ENCODE assay signal across 11 cellular contexts in the genomic region with DNA sequence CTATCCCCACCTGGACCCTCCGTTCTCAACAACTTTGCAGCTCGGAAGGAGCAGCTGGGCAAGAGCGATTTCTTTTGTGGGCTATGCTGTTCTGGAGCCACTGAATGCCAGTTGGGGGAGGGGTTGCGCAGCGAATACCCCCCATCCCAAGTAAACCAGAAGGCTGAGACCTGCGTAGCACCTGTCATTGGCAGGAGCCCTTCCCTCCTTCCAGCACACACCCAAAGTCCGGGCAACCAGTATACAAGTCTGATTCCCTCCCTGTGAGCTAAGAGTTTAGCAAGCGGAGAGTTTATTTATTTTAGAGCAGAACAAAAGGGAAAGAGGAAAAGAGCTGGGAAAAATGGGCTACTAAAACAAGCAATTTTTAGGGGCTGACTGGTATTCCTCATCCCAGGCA. TPM values are rescaled to one million over a fixed set of nuclear protein-coding genes. Genes with fewer than 3 reads are reported as not detected.
DNase-seq lines count a peak whose midpoint lies in the region; ATAC-seq and TF ChIP-seq lines count a peak whose summit lies in the region.
"Had no signal": no experiment of that assay in that cellular context is flagged by ENCODE, and none has a peak within 500 bp of the region (broad histone marks: within the 10 kb centered on the region; RNA-seq: fewer than 3 reads in every experiment).

No MANE protein-coding gene starts in this region.

- no peak overlapping the region for H3K18ac ChIP-seq in mesendoderm (ENCODE audit: low read length)

- H3K79me1 ChIP-seq in mesendoderm (ENCODE audit: low read length), result no peaks in the 10 kb centered on the region

- H3K27me3 ChIP-seq in dorsolateral prefrontal cortex (peaks cover 0 to 83% (median 22%) of the 10 kb centered on the region in 45 donors), mesendoderm (ENCODE audit: insufficient read depth, low read length, poor library complexity) (no peaks in the 10 kb centered on the region), testis (no peaks in the 10 kb centered on the region), body of pancreas (no peaks in the 10 kb centered on the region)

- H3K4ac ChIP-seq in mesendoderm (ENCODE audit: low read depth, low read length), result no peak overlapping the region

- H3K23ac ChIP-seq in mesendoderm (ENCODE audit: low read length), result no peak overlapping the region

- H3K9ac ChIP-seq in mesendoderm (ENCODE audit: low read length), result no peak overlapping the region

- ATAC-seq in HG03039 (IDR thresholded peaks at IDR 0.05; ENCODE audit: unreplicated experiment) (no peak), body of pancreas (no peak)

- H3K27ac ChIP-seq in dorsolateral prefrontal cortex (peak overlapping the region in 37 of 59 donors; percentile 7 to 81 (median 54)), mesendoderm (ENCODE audit: low read depth, low read length) (no peak overlapping the region), testis (no peak overlapping the region), body of pancreas (no peak overlapping the region)
- H3K27ac ChIP-seq: 22Rv1 had no signal

- H3K79me2 ChIP-seq in mesendoderm (ENCODE audit: control insufficient read depth, insufficient read depth, low read length), result no peaks in the 10 kb centered on the region

- H2BK120ac ChIP-seq in mesendoderm (ENCODE audit: low read depth, low read length), result no peak overlapping the region

- no peak overlapping the region for H2BK15ac ChIP-seq in mesendoderm (replicated peaks; ENCODE audit: low read depth)

- WGBS in mesendoderm (ENCODE audit: extremely low coverage, insufficient coverage, low lambda C conversion rate), result no CpG with 5 or more reads among the region's 8 CpGs
- 5% methylated on average over 8 of the region's 8 CpGs; no CpG with 5 or more reads in 1 of the 2 donors for WGBS in testis, 2 donors
- WGBS in body of pancreas, 2 donors, result 0 to 4% methylated on average over 2 to 6 of the region's 8 CpGs

- peak overlapping the region; percentile 29 for H3K56ac ChIP-seq in mesendoderm (ENCODE audit: low read length)

- no peak for TF ChIP-seq CTCF in dorsolateral prefrontal cortex (IDR thresholded peaks at IDR 0.05 in 54 of 56, conservative IDR thresholded peaks at IDR 0.05 in 2 of 56; ENCODE audit: low read depth in 1 of 56, partially characterized antibody in 56 of 56)
- TF ChIP-seq CTCF in testis (IDR thresholded peaks at IDR 0.05), result no peak
- TF ChIP-seq CTCF in body of pancreas (IDR thresholded peaks at IDR 0.05), result no peak

- H4K8ac ChIP-seq in mesendoderm (ENCODE audit: low read depth, low read length), result no peak overlapping the region

- no peak overlapping the region for H4K5ac ChIP-seq in mesendoderm (ENCODE audit: low read length)

- H3K4me3 ChIP-seq in dorsolateral prefrontal cortex (peak overlapping the region; percentile 27 to 72 (median 55)), mesendoderm (ENCODE audit: low read length) (peak overlapping the region; percentile 18), testis (peak overlapping the region; percentile 26 to 41), body of pancreas (no peak overlapping the region)

- H3K4me1 ChIP-seq in mesendoderm (ENCODE audit: control insufficient read depth, low read depth, low read length) (no peaks in the 10 kb centered on the region), testis (no peaks in the 10 kb centered on the region), body of pancreas (no peaks in the 10 kb centered on the region)

- no peak overlapping the region for H2AK5ac ChIP-seq in mesendoderm (ENCODE audit: low read length)

- no peak overlapping the region for H2BK5ac ChIP-seq in mesendoderm (ENCODE audit: low read length)

- intact Hi-C loops in dorsolateral prefrontal cortex (cut with DNase I) (no loop called here), testis (cut with DNase I; ENCODE audit: low total_unique reads) (no loop called here), body of pancreas (cut with DNase I) (no loop called here)

- H3K9me3 ChIP-seq in testis, result no peaks in the 10 kb centered on the region
- no peaks in the 10 kb centered on the region for H3K9me3 ChIP-seq in body of pancreas

- H3K36me3 ChIP-seq in mesendoderm (ENCODE audit: control insufficient read depth, insufficient read depth, low read length), result no peaks in the 10 kb centered on the region
- no peaks in the 10 kb centered on the region for H3K36me3 ChIP-seq in testis (ENCODE audit: low read depth, missing control alignments)
- H3K36me3 ChIP-seq in body of pancreas (replicated peaks in 1 of 2; ENCODE audit: insufficient read depth in 1 of 2, low read depth in 2 of 2), result no peaks in the 10 kb centered on the region

- DNase-seq in NCI-H1105 (lab: John Stamatoyannopoulos, UW), result peak; percentile 4
- DNase-seq in NCI-H1105 treated with DMSO at 0.1 percent for 48 hours (lab: John Stamatoyannopoulos, UW), result no peak
- peak in 1 of 10 donors; percentile 6 for DNase-seq in dorsolateral prefrontal cortex
- DNase-seq in mesendoderm, result no peak
- DNase-seq in testis, result no peak
- DNase-seq in ecto neural progenitor cell (ENCODE audit: low spot score), result no peak
- no peak for DNase-seq in body of pancreas
- DNase-seq: KG1, naive B cell had no signal

- TF ChIP-seq POLR2A in testis (IDR thresholded peaks at IDR 0.05) (no peak), body of pancreas (IDR thresholded peaks at IDR 0.05) (no peak)

- H3K4me2 ChIP-seq in mesendoderm (ENCODE audit: low read length), result peak overlapping the region; percentile 42

RNA-seq across cellular contexts. Expression of a gene that starts 0.5 kb away (rescaled TPM):
- total RNA-seq in dorsolateral prefrontal cortex (10 to 100 TPM; 11.3 to 61.3 (median 38.8) TPM), testis (1 to 10 TPM; 1.6 to 2.3 TPM), body of pancreas (under 1 TPM in 1 of 2 donors, not detected in 1; 0.26 TPM)
- polyA plus RNA-seq in mesendoderm (2013, experiment 1 of 2), result 1.0 TPM
- 1.1 TPM for polyA plus RNA-seq in mesendoderm (2013, experiment 2 of 2)
- 5.5 TPM for polyA plus RNA-seq in testis (ENCODE audit: insufficient read depth, low read depth, low replicate concordance)

RNA-seq across cellular contexts. Expression of a gene that starts 18.8 kb away (rescaled TPM):
- total RNA-seq in dorsolateral prefrontal cortex (1 to 10 TPM in 115 of 120 experiments, under 1 TPM in 5; 0.75 to 4.4 (median 2.0) TPM), testis (1 to 10 TPM; 2.5 to 3.1 TPM), body of pancreas (under 1 TPM in 1 of 2 donors, not detected in 1; 0.26 TPM)
- 18.1 TPM for polyA plus RNA-seq in mesendoderm (2013, experiment 1 of 2)
- 17.0 TPM for polyA plus RNA-seq in mesendoderm (2013, experiment 2 of 2)
- polyA plus RNA-seq in testis (ENCODE audit: insufficient read depth, low read depth, low replicate concordance), result 0.69 TPM

RNA-seq across cellular contexts. Expression of a gene that starts 27.3 kb away (rescaled TPM):
- total RNA-seq in dorsolateral prefrontal cortex, result 10 to 100 TPM; 10.1 to 22.8 (median 16.6) TPM
- polyA plus RNA-seq in mesendoderm (2013, experiment 1 of 2), result 7.0 TPM
- polyA plus RNA-seq in mesendoderm (2013, experiment 2 of 2), result 7.1 TPM
- total RNA-seq in testis, result 10 to 100 TPM; 13.3 to 17.0 TPM
- 7.0 TPM for polyA plus RNA-seq in testis (ENCODE audit: insufficient read depth, low read depth, low replicate concordance)
- 1 to 10 TPM; 8.3 to 9.6 TPM for total RNA-seq in body of pancreas

Comparison
In these comparisons a context has a peak if more than half of its experiments do, and no peak if none do; other contexts are left out.
1. H3K27ac ChIP-seq: peak in dorsolateral prefrontal cortex (37 of 59); none in mesendoderm (single experiment), testis (0 of 2) and body of pancreas (0 of 4).
2. H3K4me3 ChIP-seq: peak in dorsolateral prefrontal cortex (59 of 59), mesendoderm (single experiment) and testis (2 of 2); none in body of pancreas (0 of 2).